ENCODE assay signal across 26 cellular contexts in genomic region chr5:32343058-32343672, GRCh38.
"Had no signal": no experiment of that assay in that cellular context is flagged by ENCODE, and none has a peak within 500 bp of the region (broad histone marks: within the 10 kb centered on the region; RNA-seq: fewer than 3 reads in every experiment).

No MANE protein-coding gene starts in this region.

- H3K9me3 ChIP-seq: body of pancreas, SJSA1 had no signal

- H3K9ac ChIP-seq: SK-N-SH had no signal

- H3K4me3 ChIP-seq: ascending aorta, body of pancreas, MG63, SJSA1 had no signal

- H3K27ac ChIP-seq: ascending aorta, body of pancreas, SJSA1 had no signal

- ATAC-seq: activated CD8-positive, alpha-beta T cell treated with anti-CD3 and anti-CD28 coated beads for 36 hours; body of pancreas; Panc1 had no signal

- H3K36me3 ChIP-seq: ascending aorta, SJSA1 had no signal

- H3K27me3 ChIP-seq: ascending aorta, body of pancreas, MG63, SJSA1 had no signal

- DNase-seq: activated CD4-positive, alpha-beta T cell treated with anti-CD3 and anti-CD28 coated beads, Interleukin-2, amount 10 ng/mL, durations not matched to agents 24 days and 14 days; activated CD4-positive, alpha-beta T cell treated with anti-CD3 and anti-CD28 coated beads, Interleukin-2, amount 50 U/mL, for 4 hours; activated CD8-positive, alpha-beta T cell treated with anti-CD3 and anti-CD28 coated beads for 36 hours; activated gamma-delta T cell; activated naive CD4-positive, alpha-beta T cell treated with Interleukin-2 at 50 U/mL for 16 hours; activated naive CD8-positive, alpha-beta T cell treated with anti-CD3 and anti-CD28 coated beads, Interleukin-2, amount 10 ng/mL, durations not matched to agents 7 days and 5 days; activated T-cell treated with anti-CD3 and anti-CD28 coated beads, Interleukin-2, amount 50 U/mL, for 1 hour; body of pancreas; cerebellar nuclear complex; Kasumi-1; KG1; MG63; NCI-H1048; NCI-H1436 treated with DMSO at 0.1 percent for 48 hours; NCI-H187; NCI-H2029 treated with DMSO at 0.1 percent for 48 hours; NCI-H2107; NCI-H526 treated with DMSO at 0.1 percent for 48 hours; NCI-H774; SHP77 treated with DMSO at 0.1 percent for 48 hours had no signal

- FAIRE-seq: bronchial epithelial cell, TTC549 had no signal

- H3K4me1 ChIP-seq: ascending aorta, body of pancreas, SJSA1 had no signal

- H3K4me2 ChIP-seq: SK-N-SH had no signal
